Comparison of ENCODE assay signal across 24 cellular contexts in the genomic region with DNA sequence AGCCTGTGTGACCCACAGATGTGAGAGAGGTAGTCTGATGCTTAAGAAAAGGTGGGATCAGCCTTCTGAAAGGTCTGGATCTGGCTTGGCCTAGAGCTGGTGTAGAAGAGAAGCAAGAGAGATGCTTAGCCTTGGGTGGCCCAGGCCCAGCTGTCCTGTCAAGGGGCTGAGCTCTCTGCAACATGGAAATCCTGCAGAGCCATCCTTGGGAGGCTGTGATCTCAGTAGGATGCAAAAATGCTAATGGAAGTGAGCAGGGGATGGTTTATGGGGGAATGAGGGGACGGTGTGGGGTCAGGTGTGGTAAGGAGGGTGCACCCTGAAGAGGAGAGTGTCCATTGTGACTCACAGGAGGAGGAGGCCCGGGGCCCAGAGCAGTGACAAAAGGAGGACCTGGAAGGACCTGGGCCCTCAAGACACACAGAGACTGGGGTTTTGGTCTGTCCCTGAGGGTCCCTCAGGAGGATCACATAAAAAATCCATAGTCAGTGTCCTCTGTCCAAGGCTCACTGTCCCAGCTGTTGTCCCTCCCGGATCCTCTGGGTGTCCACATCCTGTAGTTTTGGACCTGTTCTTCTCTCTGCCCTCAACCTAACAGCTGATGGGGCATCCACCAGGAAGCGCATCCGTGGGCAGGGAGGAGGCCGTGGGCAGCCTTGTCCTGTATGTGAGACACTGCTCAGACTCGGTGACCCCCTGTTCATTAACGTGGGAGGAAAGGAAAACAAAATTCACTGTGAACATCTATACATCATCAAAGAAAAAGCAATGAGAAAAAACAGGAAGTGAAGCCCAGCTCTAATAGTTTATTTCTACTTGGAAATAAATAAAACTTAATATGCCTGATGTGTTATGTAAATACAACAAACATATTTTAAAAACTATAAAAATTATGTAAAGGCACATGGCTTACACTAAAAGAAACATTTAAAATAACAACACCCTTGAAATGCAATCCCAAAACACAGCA.
A peak's percentile ranks its signal among the peaks of the same experiment; 100 is the strongest.
DNase-seq lines count a peak whose midpoint lies in the region; ATAC-seq and TF ChIP-seq lines count a peak whose summit lies in the region.
"Had no signal": no experiment of that assay in that cellular context is flagged by ENCODE, and none has a peak within 500 bp of the region (broad histone marks: within the 10 kb centered on the region; RNA-seq: fewer than 3 reads in every experiment).

No MANE protein-coding gene starts in this region.

- no peaks in the 10 kb centered on the region for H3K9me3 ChIP-seq in BLaER1 treated with 17β-estradiol and CSF1 and Interleukin-3, amounts not matched to agents 10 nM and 100 nM (replicated peaks in 1 of 11)
- H3K9me3 ChIP-seq in OCI-LY1 (ENCODE audit: low read length) (no peaks in the 10 kb centered on the region), WERI-Rb-1 (ENCODE audit: severe bottlenecking) (no peaks in the 10 kb centered on the region)
- H3K9me3 ChIP-seq: MG63 had no signal

- H3K79me2 ChIP-seq in OCI-LY1 (ENCODE audit: insufficient read depth, low read length), result no peaks in the 10 kb centered on the region

- no peaks in the 10 kb centered on the region for H3K27me3 ChIP-seq in BLaER1 treated with 17β-estradiol and CSF1 and Interleukin-3, amounts not matched to agents 10 nM and 100 nM
- no peaks in the 10 kb centered on the region for H3K27me3 ChIP-seq in OCI-LY1 (ENCODE audit: insufficient read depth, low read length)
- H3K27me3 ChIP-seq in WERI-Rb-1 (ENCODE audit: insufficient read depth, low read depth, severe bottlenecking), result no peaks in the 10 kb centered on the region

- H3K36me3 Mint-ChIP-seq in stimulated activated effector memory CD8-positive, alpha-beta T cell treated with anti-CD3 and anti-CD28 coated beads, Interleukin-12 subunit alpha, Interleukin-12 subunit beta, amount 100 ng/mL, for 72 hours, result no peaks in the 10 kb centered on the region
- H3K36me3 Mint-ChIP-seq: CD8-positive, alpha-beta T cell had no signal

- no peak overlapping the region for H3K9ac ChIP-seq in BLaER1 treated with 17β-estradiol and CSF1 and Interleukin-3, amounts not matched to agents 10 nM and 100 nM
- H3K9ac ChIP-seq in OCI-LY1 (ENCODE audit: low read length), result peak overlapping the region; percentile 29; the same call in 1 of the 2 replicates

- H3K4me1 Mint-ChIP-seq in stimulated activated effector memory CD8-positive, alpha-beta T cell treated with anti-CD3 and anti-CD28 coated beads, Interleukin-12 subunit alpha, Interleukin-12 subunit beta, amount 100 ng/mL, for 72 hours, result peaks cover 8% of the 10 kb centered on the region

- no peak for ATAC-seq in left lobe of liver
- no peak for ATAC-seq in stimulated activated effector memory CD8-positive, alpha-beta T cell treated with anti-CD3 and anti-CD28 coated beads, Interleukin-12 subunit alpha, Interleukin-12 subunit beta, amount 100 ng/mL, for 72 hours
- ATAC-seq: CD8-positive, alpha-beta T cell; HepG2 had no signal

- no peaks in the 10 kb centered on the region for H4K20me1 ChIP-seq in BLaER1 treated with 17β-estradiol and CSF1 and Interleukin-3, amounts not matched to agents 10 nM and 100 nM
- H4K20me1 ChIP-seq in OCI-LY1 (ENCODE audit: insufficient read depth, low read length), result no peaks in the 10 kb centered on the region

- H3F3A ChIP-seq in OCI-LY1 (ENCODE audit: insufficient read depth, low read length), result no peaks in the 10 kb centered on the region

- peak overlapping the region; percentile 2 for H3K27ac Mint-ChIP-seq in stimulated activated effector memory CD8-positive, alpha-beta T cell treated with anti-CD3 and anti-CD28 coated beads, Interleukin-12 subunit alpha, Interleukin-12 subunit beta, amount 100 ng/mL, for 72 hours
- H3K27ac Mint-ChIP-seq: CD8-positive, alpha-beta T cell had no signal

- H3K4me2 ChIP-seq in BLaER1 treated with 17β-estradiol and CSF1 and Interleukin-3, amounts not matched to agents 10 nM and 100 nM, result peak overlapping the region in 9 of 11 experiments; percentile 11 to 90 (median 30); a peak in 16 of 22 replicates
- H3K4me2 ChIP-seq in OCI-LY1 (ENCODE audit: low read length), result peak overlapping the region; percentile 60

- no peak overlapping the region for H2AFZ ChIP-seq in OCI-LY1 (ENCODE audit: low read length)

- H3K9me2 ChIP-seq in OCI-LY1 (ENCODE audit: low read depth, low read length), result no peaks in the 10 kb centered on the region

- peaks cover 0 to 86% (median 75%) of the 10 kb centered on the region in 10 experiments; a peak in 18 of 20 replicates for H3K4me1 ChIP-seq in BLaER1 treated with 17β-estradiol and CSF1 and Interleukin-3, amounts not matched to agents 10 nM and 100 nM
- peaks cover 80% of the 10 kb centered on the region for H3K4me1 ChIP-seq in OCI-LY1 (ENCODE audit: insufficient read depth, low read length, severe bottlenecking)

- H3K27ac ChIP-seq in BLaER1 treated with 17β-estradiol and CSF1 and Interleukin-3, amounts not matched to agents 10 nM and 100 nM, result no peak overlapping the region
- H3K27ac ChIP-seq in OCI-LY1 (ENCODE audit: low read depth, low read length, poor library complexity, severe bottlenecking) (peak overlapping the region; percentile 81), WERI-Rb-1 (no peak overlapping the region)
- H3K27ac ChIP-seq: C4-2B had no signal

- DNase-seq in left lobe of liver (ENCODE audit: low spot score) (peak; percentile 19), WERI-Rb-1 (no peak), NCI-H2029 (lab: John Stamatoyannopoulos, UW) (no peak), COLO668 (lab: John Stamatoyannopoulos, UW; ENCODE audit: unreplicated experiment) (no peak)
- DNase-seq in stimulated activated effector memory CD8-positive, alpha-beta T cell treated with anti-CD3 and anti-CD28 coated beads, Interleukin-12 subunit alpha, Interleukin-12 subunit beta, amount 100 ng/mL, for 72 hours (ENCODE audit: low spot score in 2 of 2), result no peak
- DNase-seq: CD8-positive, alpha-beta T cell; DMS 273 treated with DMSO at 0.1 percent for 48 hours; DMS79; GF-D8; HCEC 1CT; KBM-7; MG63; NCI-H1105 treated with DMSO at 0.1 percent for 48 hours; NCI-H146; NCI-H1930; NCI-H446; NCI-H524 treated with DMSO at 0.1 percent for 48 hours; NCI-H774; Right ventricle myocardium superior; RPMI8226 had no signal

- no peak overlapping the region for H3K4me3 Mint-ChIP-seq in stimulated activated effector memory CD8-positive, alpha-beta T cell treated with anti-CD3 and anti-CD28 coated beads, Interleukin-12 subunit alpha, Interleukin-12 subunit beta, amount 100 ng/mL, for 72 hours
- H3K4me3 Mint-ChIP-seq: CD8-positive, alpha-beta T cell had no signal

- H3K9me3 Mint-ChIP-seq in stimulated activated effector memory CD8-positive, alpha-beta T cell treated with anti-CD3 and anti-CD28 coated beads, Interleukin-12 subunit alpha, Interleukin-12 subunit beta, amount 100 ng/mL, for 72 hours, result no peaks in the 10 kb centered on the region
- H3K9me3 Mint-ChIP-seq: CD8-positive, alpha-beta T cell had no signal

- H3K4me3 ChIP-seq in BLaER1 treated with 17β-estradiol and CSF1 and Interleukin-3, amounts not matched to agents 10 nM and 100 nM, result no peak overlapping the region
- H3K4me3 ChIP-seq in OCI-LY1 (ENCODE audit: low read depth, low read length, poor library complexity, severe bottlenecking) (no peak overlapping the region), WERI-Rb-1 (ENCODE audit: low read depth, low read length) (no peak overlapping the region)
- H3K4me3 ChIP-seq: MG63 had no signal

- no peaks in the 10 kb centered on the region for H3K36me3 ChIP-seq in BLaER1 treated with 17β-estradiol and CSF1 and Interleukin-3, amounts not matched to agents 10 nM and 100 nM
- H3K36me3 ChIP-seq in OCI-LY1 (ENCODE audit: insufficient read depth, low read length), result no peaks in the 10 kb centered on the region
- no peaks in the 10 kb centered on the region for H3K36me3 ChIP-seq in WERI-Rb-1
- H3K36me3 ChIP-seq: MG63 had no signal

- TF ChIP-seq CTCF in OCI-LY1 (IDR thresholded peaks at IDR 0.05; ENCODE audit: low read length) (no peak), WERI-Rb-1 (IDR thresholded peaks at IDR 0.05; ENCODE audit: low read depth, low read length) (no peak)
